In the genomic region with DNA sequence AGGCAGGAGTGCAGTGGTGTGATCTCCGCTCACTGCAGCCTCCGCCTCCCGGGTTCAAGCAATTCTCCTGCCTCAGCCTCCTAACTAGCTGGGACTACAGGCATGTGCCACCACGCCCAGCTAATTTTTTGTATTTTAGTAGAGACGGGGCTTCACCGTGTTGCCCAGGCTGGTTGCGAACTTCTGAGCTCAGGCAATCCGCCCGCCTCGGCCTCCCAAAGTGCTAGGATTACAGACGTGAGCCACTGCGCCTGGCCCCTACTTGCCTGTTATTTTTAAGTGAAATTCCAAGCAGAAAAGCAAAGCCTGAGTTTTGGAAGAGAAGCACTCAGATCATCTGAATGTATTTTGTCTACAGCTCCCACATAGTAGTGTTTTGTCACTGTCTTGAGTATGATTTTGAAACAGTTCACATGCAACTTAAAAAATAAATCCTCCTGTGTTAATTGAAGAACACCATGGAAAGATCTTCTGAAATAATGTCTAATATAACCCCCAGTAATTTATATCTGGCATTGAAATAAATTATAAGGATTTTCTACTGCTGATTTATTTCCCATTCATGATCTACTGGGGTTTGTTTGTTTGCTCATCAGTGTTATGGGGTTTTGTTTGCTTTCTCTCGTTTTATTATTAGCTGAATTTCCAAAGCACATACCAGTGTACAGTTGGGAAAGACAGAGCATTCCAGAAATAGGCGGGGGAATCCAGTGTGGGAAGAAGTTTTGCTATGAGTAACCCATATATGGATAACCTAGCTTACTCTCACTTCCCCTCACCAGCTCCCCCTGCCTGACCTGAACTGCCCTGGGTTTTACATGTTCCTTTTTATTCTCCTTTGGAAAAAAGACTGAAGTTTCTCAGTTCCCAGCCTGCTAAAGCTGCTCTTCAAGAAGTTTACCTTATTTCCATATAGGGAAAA, we compare ENCODE assay signal across 10 cellular contexts.
DNase-seq lines count a peak whose midpoint lies in the region; ATAC-seq and TF ChIP-seq lines count a peak whose summit lies in the region.
"Had no signal": no experiment of that assay in that cellular context is flagged by ENCODE, and none has a peak within 500 bp of the region (broad histone marks: within the 10 kb centered on the region; RNA-seq: fewer than 3 reads in every experiment).

No MANE protein-coding gene starts in this region.

- H3K18ac ChIP-seq in mesenchymal stem cell (ENCODE audit: low read depth in 1 of 2, low read length in 2 of 2): peak overlapping the region in 1 of 2 experiments; percentile 34

- no peaks in the 10 kb centered on the region for H3K79me2 ChIP-seq in MM.1S (ENCODE audit: low read length)

- TF ChIP-seq CTCF in AG10803 (conservative IDR thresholded peaks at IDR 0.05; ENCODE audit: low read length) (peak; percentile 58), MM.1S (IDR thresholded peaks at IDR 0.05; ENCODE audit: low read length) (0 out of 2 replicates have a peak, but pooled peaks have one; percentile 7), coronary artery (IDR thresholded peaks at IDR 0.05) (no peak), thyroid gland (IDR thresholded peaks at IDR 0.05) (no peak)

- H3K27me3 ChIP-seq in MM.1S (replicated peaks; ENCODE audit: insufficient read depth, low read length): no peaks in the 10 kb centered on the region
- no peaks in the 10 kb centered on the region for H3K27me3 ChIP-seq in mesenchymal stem cell (ENCODE audit: control insufficient read depth in 1 of 2, insufficient read depth in 1 of 2, low read length in 2 of 2)
- H3K27me3 ChIP-seq in thyroid gland: no peaks in the 10 kb centered on the region

- H3F3A ChIP-seq in MM.1S (ENCODE audit: insufficient read depth, low read length): no peaks in the 10 kb centered on the region

- H3K9me3 ChIP-seq in MM.1S (replicated peaks; ENCODE audit: insufficient read depth, low read length) (no peaks in the 10 kb centered on the region), mesenchymal stem cell (ENCODE audit: control insufficient read depth, low read length) (no peaks in the 10 kb centered on the region), thyroid gland (no peaks in the 10 kb centered on the region)

- intact Hi-C loops in thyroid gland (cut with DNase I): no loop called here

- peak overlapping the region; percentile 54 for H2BK15ac ChIP-seq in mesenchymal stem cell (ENCODE audit: low read depth, poor library complexity, severe bottlenecking)

- H2BK5ac ChIP-seq in mesenchymal stem cell (ENCODE audit: low read depth, low read length, poor library complexity, severe bottlenecking): no peak overlapping the region

- ATAC-seq in HG03280 (IDR thresholded peaks at IDR 0.05; ENCODE audit: unreplicated experiment): no peak
- no peak for ATAC-seq in HG03139 (IDR thresholded peaks at IDR 0.05; ENCODE audit: unreplicated experiment)

- no peak for TF ChIP-seq POLR2A in thyroid gland (IDR thresholded peaks at IDR 0.05)

- H3K79me1 ChIP-seq in mesenchymal stem cell (replicated peaks; ENCODE audit: low read length, poor library complexity, severe bottlenecking): no peaks in the 10 kb centered on the region

- H2BK12ac ChIP-seq in mesenchymal stem cell (ENCODE audit: low read length in 2 of 2): peak overlapping the region in 1 of 2 experiments; percentile 77

- no peak overlapping the region for H3K4me2 ChIP-seq in MM.1S (ENCODE audit: low read depth, low read length)
- no peak overlapping the region for H3K4me2 ChIP-seq in mesenchymal stem cell (ENCODE audit: low read length, poor library complexity, severe bottlenecking)

- no peak overlapping the region for H3K23ac ChIP-seq in mesenchymal stem cell (ENCODE audit: low read length in 2 of 2)

- H3K36me3 ChIP-seq in MM.1S (replicated peaks; ENCODE audit: insufficient read depth, low read length): no peaks in the 10 kb centered on the region
- H3K36me3 ChIP-seq in mesenchymal stem cell (ENCODE audit: control insufficient read depth in 1 of 2, insufficient read depth in 2 of 2, low read depth in 1 of 2, low read length in 2 of 2): no peaks in the 10 kb centered on the region
- H3K36me3 ChIP-seq in thyroid gland: no peaks in the 10 kb centered on the region

- H2AFZ ChIP-seq in MM.1S (ENCODE audit: low read length): no peak overlapping the region
- H2AFZ ChIP-seq in mesenchymal stem cell (ENCODE audit: low read depth, low read length): no peak overlapping the region

- no peak overlapping the region for H3K27ac ChIP-seq in MM.1S (ENCODE audit: low read length)
- H3K27ac ChIP-seq in coronary artery: peak overlapping the region; percentile 12 to 30
- no peak overlapping the region for H3K27ac ChIP-seq in mesenchymal stem cell (ENCODE audit: low read length, poor library complexity, severe bottlenecking)
- no peak overlapping the region for H3K27ac ChIP-seq in thyroid gland

- WGBS in mesenchymal stem cell: 84% methylated on average over 13 of the region's 14 CpGs
- 71 to 74% methylated on average over 14 of the region's 14 CpGs for WGBS in thyroid gland, 2 donors

- no peak overlapping the region for H4K8ac ChIP-seq in mesenchymal stem cell (ENCODE audit: low read length)

- H2AK5ac ChIP-seq in mesenchymal stem cell (ENCODE audit: low read length, severe bottlenecking): no peak overlapping the region

- no peak overlapping the region for H2BK120ac ChIP-seq in mesenchymal stem cell (ENCODE audit: low read depth, low read length)

- H3K14ac ChIP-seq in mesenchymal stem cell (ENCODE audit: low read length in 2 of 2): no peak overlapping the region

- no peak overlapping the region for H3K4me3 ChIP-seq in AG10803 (ENCODE audit: low read length)
- no peak overlapping the region for H3K4me3 ChIP-seq in MM.1S (ENCODE audit: low read length)
- H3K4me3 ChIP-seq in coronary artery: no peak overlapping the region
- H3K4me3 ChIP-seq in mesenchymal stem cell (ENCODE audit: insufficient read depth in 1 of 2, low read depth in 1 of 2, low read length in 2 of 2): no peak overlapping the region
- H3K4me3 ChIP-seq in thyroid gland (replicated peaks in 1 of 3): no peak overlapping the region

- peak; percentile 96 for DNase-seq in AG10803 (ENCODE audit: low read depth)
- DNase-seq in MM.1S: no peak
- DNase-seq in coronary artery (ENCODE audit: low spot score): no peak
- peak; percentile 93 for DNase-seq in mesenchymal stem cell
- DNase-seq in stimulated activated CD4-positive, alpha-beta T cell treated with anti-CD3 and anti-CD28 coated beads, Interleukin-15, amount 100 ng/mL, for 24 hours: no peak
- DNase-seq in thyroid gland: no peak
- DNase-seq: activated CD4-positive, alpha-beta T cell treated with anti-CD3 and anti-CD28 coated beads for 36 hours; DND-41 had no signal

- no peaks in the 10 kb centered on the region for H3K9me2 ChIP-seq in MM.1S (replicated peaks; ENCODE audit: insufficient read depth, low read length)

- H4K91ac ChIP-seq in mesenchymal stem cell (ENCODE audit: low read length): no peak overlapping the region

- no peak overlapping the region for H3K9ac ChIP-seq in MM.1S (ENCODE audit: low read length)
- H3K9ac ChIP-seq in mesenchymal stem cell (ENCODE audit: low read length): peak overlapping the region; percentile 74

- H3K4ac ChIP-seq in mesenchymal stem cell (ENCODE audit: low read depth in 1 of 2, low read length in 2 of 2): no peak overlapping the region

- no peaks in the 10 kb centered on the region for H3K4me1 ChIP-seq in MM.1S (ENCODE audit: low read length)
- no peaks in the 10 kb centered on the region for H3K4me1 ChIP-seq in mesenchymal stem cell (ENCODE audit: control insufficient read depth, insufficient read depth, low read depth, low read length)
- no peaks in the 10 kb centered on the region for H3K4me1 ChIP-seq in thyroid gland

- H4K20me1 ChIP-seq in MM.1S (ENCODE audit: insufficient read depth, low read length): no peaks in the 10 kb centered on the region

Comparison
In these comparisons a context has a peak if more than half of its experiments do, and no peak if none do; other contexts are left out.
1. DNase-seq: peak in AG10803 (single experiment) and mesenchymal stem cell (single experiment); none in MM.1S (single experiment), coronary artery (single experiment), stimulated activated CD4-positive, alpha-beta T cell treated with anti-CD3 and anti-CD28 coated beads, Interleukin-15, amount 100 ng/mL, for 24 hours (single experiment) and thyroid gland (0 of 2).
2. CTCF ChIP-seq: peak in AG10803 (single experiment) and MM.1S (single experiment); none in coronary artery (single experiment) and thyroid gland (0 of 6).
3. H3K27ac ChIP-seq: peak in coronary artery (2 of 2); none in MM.1S (single experiment), mesenchymal stem cell (single experiment) and thyroid gland (0 of 3).